Comparison of ENCODE assay signal across 1 cellular context in the genomic region with DNA sequence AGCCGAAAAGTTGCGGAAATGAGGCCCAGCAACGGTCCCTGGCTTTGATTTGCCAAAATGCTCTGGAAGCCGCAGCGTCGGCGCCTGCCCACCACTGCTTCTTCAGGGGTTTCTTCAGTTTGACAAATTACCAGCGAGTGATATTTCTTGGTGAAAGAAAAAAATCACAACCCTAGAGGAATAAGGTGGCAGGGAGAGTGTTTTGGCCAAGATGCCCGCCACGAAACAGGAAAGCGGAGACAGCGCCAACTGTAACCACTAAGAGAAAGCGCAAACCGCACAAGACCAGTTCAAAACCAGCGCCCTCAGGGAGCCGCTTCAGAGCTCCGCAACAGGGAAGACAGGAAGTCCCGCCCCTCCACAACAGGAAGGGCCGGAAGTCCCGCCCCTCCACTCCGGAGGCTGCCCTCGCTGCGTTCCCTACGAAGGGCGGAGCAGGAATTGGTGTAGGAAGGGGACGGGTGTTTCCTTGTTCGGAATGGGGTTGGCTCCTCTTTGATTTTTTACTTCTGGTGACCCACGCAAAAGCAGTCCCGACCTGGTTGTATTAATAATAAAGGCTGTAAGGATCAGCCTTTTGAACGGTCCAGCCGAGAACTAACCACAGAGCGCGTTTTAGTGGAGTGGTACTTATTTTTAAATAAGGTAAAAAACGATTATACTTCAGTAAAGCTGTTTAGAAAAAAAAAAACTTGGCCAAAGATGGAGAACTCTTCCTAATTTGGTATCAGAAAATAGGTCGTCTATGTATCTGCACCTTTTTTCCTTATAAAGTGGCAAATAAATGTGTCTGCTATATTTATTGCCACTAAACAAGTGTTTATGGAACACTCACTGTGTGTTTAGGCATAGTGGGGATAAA.
TF ChIP-seq lines count a peak whose summit lies in the region.

A gene with protein sequence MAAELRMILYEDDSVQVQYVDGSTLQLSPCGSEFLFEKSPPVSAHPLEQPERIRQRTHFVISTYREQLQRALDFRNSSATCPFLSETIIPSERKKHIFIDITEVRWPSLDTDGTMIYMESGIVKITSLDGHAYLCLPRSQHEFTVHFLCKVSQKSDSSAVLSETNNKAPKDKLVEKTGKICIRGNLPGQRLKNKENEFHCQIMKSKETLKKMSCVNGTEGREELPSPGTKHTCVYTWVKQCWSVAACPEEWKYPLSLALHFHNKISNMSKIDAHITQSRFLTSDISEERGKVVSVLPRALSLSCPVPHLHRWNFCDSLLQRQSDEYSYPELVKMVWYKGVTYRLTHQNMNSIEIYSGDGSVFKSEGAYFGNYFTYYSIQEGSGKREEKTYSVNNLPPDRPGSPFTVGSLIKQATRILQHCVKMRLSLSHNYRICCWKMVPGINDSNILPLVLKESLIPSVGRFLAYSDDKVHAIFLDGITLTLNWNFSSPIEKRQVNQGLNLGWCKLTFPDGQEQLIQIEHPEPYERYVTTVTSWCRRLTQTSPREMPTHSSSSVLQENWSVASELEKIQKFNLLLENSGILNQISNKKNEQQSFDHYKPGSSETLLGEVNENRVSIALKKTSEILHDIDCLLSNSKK (minus strand): TSS at position 333 of the 862 bp plus-strand sequence. CDS start 5,809 bp downstream, outside the sequence.

TF ChIP-seq in HepG2, 621 proteins besides CTCF, POLR2A, EP300 and RAD21 (continued from another document and continues in another):
- TF ChIP-seq, protein P1, sequence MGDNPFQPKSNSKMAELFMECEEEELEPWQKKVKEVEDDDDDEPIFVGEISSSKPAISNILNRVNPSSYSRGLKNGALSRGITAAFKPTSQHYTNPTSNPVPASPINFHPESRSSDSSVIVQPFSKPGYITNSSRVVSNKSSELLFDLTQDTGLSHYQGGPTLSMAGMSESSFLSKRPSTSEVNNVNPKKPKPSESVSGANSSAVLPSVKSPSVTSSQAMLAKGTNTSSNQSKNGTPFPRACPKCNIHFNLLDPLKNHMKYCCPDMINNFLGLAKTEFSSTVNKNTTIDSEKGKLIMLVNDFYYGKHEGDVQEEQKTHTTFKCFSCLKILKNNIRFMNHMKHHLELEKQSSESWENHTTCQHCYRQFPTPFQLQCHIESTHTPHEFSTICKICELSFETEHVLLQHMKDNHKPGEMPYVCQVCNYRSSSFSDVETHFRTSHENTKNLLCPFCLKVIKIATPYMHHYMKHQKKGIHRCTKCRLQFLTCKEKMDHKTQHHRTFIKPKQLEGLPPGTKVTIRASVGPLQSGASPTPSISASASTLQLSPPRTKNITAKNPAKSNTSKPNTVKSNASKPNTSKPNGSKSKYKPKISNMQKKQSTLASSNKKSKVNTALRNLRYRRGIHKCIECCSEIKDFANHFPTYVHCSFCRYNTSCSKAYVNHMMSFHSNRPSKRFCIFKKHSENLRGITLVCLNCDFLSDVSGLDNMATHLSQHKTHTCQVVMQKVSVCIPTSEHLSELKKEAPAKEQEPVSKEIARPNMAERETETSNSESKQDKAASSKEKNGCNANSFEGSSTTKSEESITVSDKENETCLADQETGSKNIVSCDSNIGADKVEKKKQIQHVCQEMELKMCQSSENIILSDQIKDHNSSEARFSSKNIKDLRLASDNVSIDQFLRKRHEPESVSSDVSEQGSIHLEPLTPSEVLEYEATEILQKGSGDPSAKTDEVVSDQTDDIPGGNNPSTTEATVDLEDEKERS (CRISPR knock-in tag; IDR thresholded peaks at IDR 0.05), result no peak
- TF ChIP-seq, protein P2, sequence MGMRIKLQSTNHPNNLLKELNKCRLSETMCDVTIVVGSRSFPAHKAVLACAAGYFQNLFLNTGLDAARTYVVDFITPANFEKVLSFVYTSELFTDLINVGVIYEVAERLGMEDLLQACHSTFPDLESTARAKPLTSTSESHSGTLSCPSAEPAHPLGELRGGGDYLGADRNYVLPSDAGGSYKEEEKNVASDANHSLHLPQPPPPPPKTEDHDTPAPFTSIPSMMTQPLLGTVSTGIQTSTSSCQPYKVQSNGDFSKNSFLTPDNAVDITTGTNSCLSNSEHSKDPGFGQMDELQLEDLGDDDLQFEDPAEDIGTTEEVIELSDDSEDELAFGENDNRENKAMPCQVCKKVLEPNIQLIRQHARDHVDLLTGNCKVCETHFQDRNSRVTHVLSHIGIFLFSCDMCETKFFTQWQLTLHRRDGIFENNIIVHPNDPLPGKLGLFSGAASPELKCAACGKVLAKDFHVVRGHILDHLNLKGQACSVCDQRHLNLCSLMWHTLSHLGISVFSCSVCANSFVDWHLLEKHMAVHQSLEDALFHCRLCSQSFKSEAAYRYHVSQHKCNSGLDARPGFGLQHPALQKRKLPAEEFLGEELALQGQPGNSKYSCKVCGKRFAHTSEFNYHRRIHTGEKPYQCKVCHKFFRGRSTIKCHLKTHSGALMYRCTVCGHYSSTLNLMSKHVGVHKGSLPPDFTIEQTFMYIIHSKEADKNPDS (CRISPR knock-in tag; IDR thresholded peaks at IDR 0.05), result no peak
- TF ChIP-seq MYC (CRISPR knock-in tag; IDR thresholded peaks at IDR 0.05; ENCODE audit: borderline replicate concordance) (peak; percentile 64; the same call in 1 of the 2 replicates), MZF1 (CRISPR knock-in tag; IDR thresholded peaks at IDR 0.05; ENCODE audit: borderline replicate concordance) (no peak), ZNF143 (CRISPR knock-in tag; IDR thresholded peaks at IDR 0.05) (no peak; the same call in 1 of the 2 replicates), MEF2D (CRISPR knock-in tag; IDR thresholded peaks at IDR 0.05) (no peak), NR2F2 (IDR thresholded peaks at IDR 0.05; ENCODE audit: borderline replicate concordance, low read depth) (0 out of 2 replicates have a peak, but pooled peaks have one; percentile 29), ZBTB38 (CRISPR knock-in tag; IDR thresholded peaks at IDR 0.05) (no peak), TSC22D2 (CRISPR knock-in tag; IDR thresholded peaks at IDR 0.05; ENCODE audit: borderline replicate concordance) (no peak), KDM2A (CRISPR knock-in tag; IDR thresholded peaks at IDR 0.05; ENCODE audit: borderline replicate concordance, low read depth) (peak; percentile 87), SP1 (IDR thresholded peaks at IDR 0.05) (no peak), SP1 (CRISPR knock-in tag; IDR thresholded peaks at IDR 0.05) (0 out of 2 replicates have a peak, but pooled peaks have one; percentile 32), HDAC1 (CRISPR knock-in tag; IDR thresholded peaks at IDR 0.05) (peak; percentile 87), ONECUT2 (CRISPR knock-in tag; IDR thresholded peaks at IDR 0.05) (no peak), ZNF674 (CRISPR knock-in tag; IDR thresholded peaks at IDR 0.05; ENCODE audit: low read depth) (no peak), CBFB (CRISPR knock-in tag; IDR thresholded peaks at IDR 0.05) (0 out of 2 replicates have a peak, but pooled peaks have one; percentile 56), ZNF547 (CRISPR knock-in tag; IDR thresholded peaks at IDR 0.05) (no peak), ZNF263 (CRISPR knock-in tag; IDR thresholded peaks at IDR 0.05) (no peak), SAFB2 (CRISPR knock-in tag; IDR thresholded peaks at IDR 0.05; ENCODE audit: borderline replicate concordance, low read depth) (no peak), PHB2 (IDR thresholded peaks at IDR 0.05; ENCODE audit: partially characterized antibody) (no peak), ZNF766 (CRISPR knock-in tag; IDR thresholded peaks at IDR 0.05; ENCODE audit: borderline replicate concordance) (0 out of 2 replicates have a peak, but pooled peaks have one; percentile 41), NFATC3 (CRISPR knock-in tag; IDR thresholded peaks at IDR 0.05) (no peak), MYNN (CRISPR knock-in tag; IDR thresholded peaks at IDR 0.05; ENCODE audit: low read depth) (no peak), TCF12 (IDR thresholded peaks at IDR 0.05) (no peak), TCF12 (CRISPR knock-in tag; IDR thresholded peaks at IDR 0.05) (no peak), SRSF1 (optimal IDR thresholded peaks at IDR 0.05; ENCODE audit: low read depth, low read length) (peak; percentile 48), ZNF501 (CRISPR knock-in tag; IDR thresholded peaks at IDR 0.05) (peak; percentile 67; the same call in 1 of the 2 replicates)
- TF ChIP-seq, protein P3, sequence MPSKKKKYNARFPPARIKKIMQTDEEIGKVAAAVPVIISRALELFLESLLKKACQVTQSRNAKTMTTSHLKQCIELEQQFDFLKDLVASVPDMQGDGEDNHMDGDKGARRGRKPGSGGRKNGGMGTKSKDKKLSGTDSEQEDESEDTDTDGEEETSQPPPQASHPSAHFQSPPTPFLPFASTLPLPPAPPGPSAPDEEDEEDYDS (CRISPR knock-in tag; IDR thresholded peaks at IDR 0.05), result peak; percentile 88
- TF ChIP-seq, protein P4, sequence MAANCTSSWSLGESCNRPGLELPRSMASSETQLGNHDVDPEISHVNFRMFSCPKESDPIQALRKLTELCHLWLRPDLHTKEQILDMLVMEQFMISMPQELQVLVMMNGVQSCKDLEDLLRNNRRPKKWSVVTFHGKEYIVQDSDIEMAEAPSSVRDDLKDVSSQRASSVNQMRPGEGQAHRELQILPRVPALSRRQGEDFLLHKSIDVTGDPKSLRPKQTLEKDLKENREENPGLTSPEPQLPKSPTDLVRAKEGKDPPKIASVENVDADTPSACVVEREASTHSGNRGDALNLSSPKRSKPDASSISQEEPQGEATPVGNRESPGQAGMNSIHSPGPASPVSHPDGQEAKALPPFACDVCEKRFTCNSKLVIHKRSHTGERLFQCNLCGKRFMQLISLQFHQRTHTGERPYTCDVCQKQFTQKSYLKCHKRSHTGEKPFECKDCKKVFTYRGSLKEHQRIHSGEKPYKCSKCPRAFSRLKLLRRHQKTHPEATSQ (CRISPR knock-in tag; IDR thresholded peaks at IDR 0.05; ENCODE audit: borderline replicate concordance), result no peak
- TF ChIP-seq, protein P5, sequence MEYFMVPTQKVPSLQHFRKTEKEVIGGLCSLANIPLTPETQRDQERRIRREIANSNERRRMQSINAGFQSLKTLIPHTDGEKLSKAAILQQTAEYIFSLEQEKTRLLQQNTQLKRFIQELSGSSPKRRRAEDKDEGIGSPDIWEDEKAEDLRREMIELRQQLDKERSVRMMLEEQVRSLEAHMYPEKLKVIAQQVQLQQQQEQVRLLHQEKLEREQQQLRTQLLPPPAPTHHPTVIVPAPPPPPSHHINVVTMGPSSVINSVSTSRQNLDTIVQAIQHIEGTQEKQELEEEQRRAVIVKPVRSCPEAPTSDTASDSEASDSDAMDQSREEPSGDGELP (IDR thresholded peaks at IDR 0.05; ENCODE audit: borderline replicate concordance, low read depth), result no peak
- TF ChIP-seq, protein P6, sequence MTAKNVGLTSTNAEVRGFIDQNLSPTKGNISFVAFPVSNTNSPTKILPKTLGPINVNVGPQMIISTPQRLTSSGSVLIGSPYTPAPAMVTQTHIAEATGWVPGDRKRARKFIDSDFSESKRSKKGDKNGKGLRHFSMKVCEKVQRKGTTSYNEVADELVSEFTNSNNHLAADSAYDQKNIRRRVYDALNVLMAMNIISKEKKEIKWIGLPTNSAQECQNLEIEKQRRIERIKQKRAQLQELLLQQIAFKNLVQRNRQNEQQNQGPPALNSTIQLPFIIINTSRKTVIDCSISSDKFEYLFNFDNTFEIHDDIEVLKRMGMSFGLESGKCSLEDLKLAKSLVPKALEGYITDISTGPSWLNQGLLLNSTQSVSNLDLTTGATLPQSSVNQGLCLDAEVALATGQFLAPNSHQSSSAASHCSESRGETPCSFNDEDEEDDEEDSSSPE (CRISPR knock-in tag; IDR thresholded peaks at IDR 0.05), result peak; percentile 96
- TF ChIP-seq, protein P7, sequence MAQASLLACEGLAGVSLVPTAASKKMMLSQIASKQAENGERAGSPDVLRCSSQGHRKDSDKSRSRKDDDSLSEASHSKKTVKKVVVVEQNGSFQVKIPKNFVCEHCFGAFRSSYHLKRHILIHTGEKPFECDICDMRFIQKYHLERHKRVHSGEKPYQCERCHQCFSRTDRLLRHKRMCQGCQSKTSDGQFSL (CRISPR knock-in tag; IDR thresholded peaks at IDR 0.05), result no peak
- TF ChIP-seq, protein P8, sequence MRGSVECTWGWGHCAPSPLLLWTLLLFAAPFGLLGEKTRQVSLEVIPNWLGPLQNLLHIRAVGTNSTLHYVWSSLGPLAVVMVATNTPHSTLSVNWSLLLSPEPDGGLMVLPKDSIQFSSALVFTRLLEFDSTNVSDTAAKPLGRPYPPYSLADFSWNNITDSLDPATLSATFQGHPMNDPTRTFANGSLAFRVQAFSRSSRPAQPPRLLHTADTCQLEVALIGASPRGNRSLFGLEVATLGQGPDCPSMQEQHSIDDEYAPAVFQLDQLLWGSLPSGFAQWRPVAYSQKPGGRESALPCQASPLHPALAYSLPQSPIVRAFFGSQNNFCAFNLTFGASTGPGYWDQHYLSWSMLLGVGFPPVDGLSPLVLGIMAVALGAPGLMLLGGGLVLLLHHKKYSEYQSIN (CRISPR knock-in tag; IDR thresholded peaks at IDR 0.05; ENCODE audit: borderline replicate concordance), result no peak
- TF ChIP-seq, protein P9, sequence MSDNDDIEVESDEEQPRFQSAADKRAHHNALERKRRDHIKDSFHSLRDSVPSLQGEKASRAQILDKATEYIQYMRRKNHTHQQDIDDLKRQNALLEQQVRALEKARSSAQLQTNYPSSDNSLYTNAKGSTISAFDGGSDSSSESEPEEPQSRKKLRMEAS (IDR thresholded peaks at IDR 0.05), result peak; percentile 55
- TF ChIP-seq, protein P10, sequence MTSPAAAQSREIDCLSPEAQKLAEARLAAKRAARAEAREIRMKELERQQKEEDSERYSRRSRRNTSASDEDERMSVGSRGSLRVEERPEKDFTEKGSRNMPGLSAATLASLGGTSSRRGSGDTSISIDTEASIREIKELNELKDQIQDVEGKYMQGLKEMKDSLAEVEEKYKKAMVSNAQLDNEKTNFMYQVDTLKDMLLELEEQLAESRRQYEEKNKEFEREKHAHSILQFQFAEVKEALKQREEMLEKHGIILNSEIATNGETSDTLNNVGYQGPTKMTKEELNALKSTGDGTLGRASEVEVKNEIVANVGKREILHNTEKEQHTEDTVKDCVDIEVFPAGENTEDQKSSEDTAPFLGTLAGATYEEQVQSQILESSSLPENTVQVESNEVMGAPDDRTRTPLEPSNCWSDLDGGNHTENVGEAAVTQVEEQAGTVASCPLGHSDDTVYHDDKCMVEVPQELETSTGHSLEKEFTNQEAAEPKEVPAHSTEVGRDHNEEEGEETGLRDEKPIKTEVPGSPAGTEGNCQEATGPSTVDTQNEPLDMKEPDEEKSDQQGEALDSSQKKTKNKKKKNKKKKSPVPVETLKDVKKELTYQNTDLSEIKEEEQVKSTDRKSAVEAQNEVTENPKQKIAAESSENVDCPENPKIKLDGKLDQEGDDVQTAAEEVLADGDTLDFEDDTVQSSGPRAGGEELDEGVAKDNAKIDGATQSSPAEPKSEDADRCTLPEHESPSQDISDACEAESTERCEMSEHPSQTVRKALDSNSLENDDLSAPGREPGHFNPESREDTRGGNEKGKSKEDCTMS (CRISPR knock-in tag; conservative IDR thresholded peaks at IDR 0.05), result no peak
- TF ChIP-seq, protein P11, sequence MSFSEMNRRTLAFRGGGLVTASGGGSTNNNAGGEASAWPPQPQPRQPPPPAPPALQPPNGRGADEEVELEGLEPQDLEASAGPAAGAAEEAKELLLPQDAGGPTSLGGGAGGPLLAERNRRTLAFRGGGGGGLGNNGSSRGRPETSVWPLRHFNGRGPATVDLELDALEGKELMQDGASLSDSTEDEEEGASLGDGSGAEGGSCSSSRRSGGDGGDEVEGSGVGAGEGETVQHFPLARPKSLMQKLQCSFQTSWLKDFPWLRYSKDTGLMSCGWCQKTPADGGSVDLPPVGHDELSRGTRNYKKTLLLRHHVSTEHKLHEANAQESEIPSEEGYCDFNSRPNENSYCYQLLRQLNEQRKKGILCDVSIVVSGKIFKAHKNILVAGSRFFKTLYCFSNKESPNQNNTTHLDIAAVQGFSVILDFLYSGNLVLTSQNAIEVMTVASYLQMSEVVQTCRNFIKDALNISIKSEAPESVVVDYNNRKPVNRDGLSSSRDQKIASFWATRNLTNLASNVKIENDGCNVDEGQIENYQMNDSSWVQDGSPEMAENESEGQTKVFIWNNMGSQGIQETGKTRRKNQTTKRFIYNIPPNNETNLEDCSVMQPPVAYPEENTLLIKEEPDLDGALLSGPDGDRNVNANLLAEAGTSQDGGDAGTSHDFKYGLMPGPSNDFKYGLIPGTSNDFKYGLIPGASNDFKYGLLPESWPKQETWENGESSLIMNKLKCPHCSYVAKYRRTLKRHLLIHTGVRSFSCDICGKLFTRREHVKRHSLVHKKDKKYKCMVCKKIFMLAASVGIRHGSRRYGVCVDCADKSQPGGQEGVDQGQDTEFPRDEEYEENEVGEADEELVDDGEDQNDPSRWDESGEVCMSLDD (CRISPR knock-in tag; IDR thresholded peaks at IDR 0.05; ENCODE audit: borderline replicate concordance), result no peak
